In the genomic region with DNA sequence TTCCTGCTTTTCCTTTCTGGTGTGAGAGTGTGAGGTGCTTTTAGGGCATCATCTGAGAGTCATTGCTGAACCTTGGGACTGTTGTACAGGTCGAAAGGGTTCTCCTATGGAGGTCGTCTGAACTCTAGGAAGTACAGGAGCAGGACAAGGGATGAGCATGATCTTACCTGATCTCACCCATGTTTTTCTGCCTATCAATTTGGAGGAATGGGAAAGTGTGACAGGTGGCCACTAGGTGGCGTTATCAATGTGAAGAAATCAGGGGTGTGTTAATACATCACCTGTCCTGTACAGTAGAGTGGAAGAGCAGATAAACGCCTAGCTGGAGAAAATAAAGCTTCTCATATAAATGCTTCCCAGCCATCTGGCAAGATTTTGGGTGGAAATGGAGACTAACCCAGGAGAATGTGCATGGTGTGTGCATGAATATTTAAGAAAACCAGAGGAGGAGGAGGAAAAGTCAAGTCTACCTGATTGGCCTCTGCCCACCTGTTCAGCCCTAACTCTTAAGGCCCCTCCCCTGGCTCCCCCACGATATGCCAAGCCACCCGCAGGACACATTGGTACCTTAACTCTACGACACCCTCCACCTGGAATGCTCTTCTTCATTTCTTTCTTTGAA, we compare ENCODE assay signal across 8 cellular contexts.
A peak's percentile ranks its signal among the peaks of the same experiment; 100 is the strongest.
DNase-seq lines count a peak whose midpoint lies in the region; ATAC-seq and TF ChIP-seq lines count a peak whose summit lies in the region.

No MANE protein-coding gene starts in this region.

- H3K36me3 ChIP-seq in parathyroid adenoma (ENCODE audit: control insufficient read depth, insufficient read depth, low read length) = no peaks in the 10 kb centered on the region

- DNase-seq in HT1080 (ENCODE audit: low read depth) (peak; percentile 50), NCI-H82 treated with DMSO at 0.1 percent for 48 hours (lab: John Stamatoyannopoulos, UW; ENCODE audit: unreplicated experiment) (peak; percentile 20), activated T-cell treated with anti-CD3 and anti-CD28 coated beads for 1 hour (ENCODE audit: low read depth) (peak; percentile 40), fibroblast of peridontal ligament (ENCODE audit: extremely low read depth) (peak; percentile 52), NCI-H446 treated with DMSO at 0.1 percent for 48 hours (lab: John Stamatoyannopoulos, UW) (no peak)

- no peaks in the 10 kb centered on the region for H3K9me3 ChIP-seq in parathyroid adenoma (ENCODE audit: control insufficient read depth, low read length)

- no peak overlapping the region for H3K27ac ChIP-seq in parathyroid adenoma

- TF ChIP-seq CTCF in GM12874 (IDR thresholded peaks at IDR 0.05; ENCODE audit: insufficient read depth, low read depth, low read length) (peak; percentile 68), parathyroid adenoma (IDR thresholded peaks at IDR 0.05) (peak; percentile 68)

- no peak overlapping the region for H2AFZ ChIP-seq in parathyroid adenoma

- H3K9ac ChIP-seq in parathyroid adenoma = no peak overlapping the region

- H3K4me1 ChIP-seq in parathyroid adenoma = no peaks in the 10 kb centered on the region

- no peak for ATAC-seq in GM19395 (IDR thresholded peaks at IDR 0.05; ENCODE audit: unreplicated experiment)

- no peaks in the 10 kb centered on the region for H3K79me2 ChIP-seq in parathyroid adenoma

- H3K4me3 ChIP-seq in parathyroid adenoma (ENCODE audit: low read depth, low read length) = no peak overlapping the region

- no peaks in the 10 kb centered on the region for H3K27me3 ChIP-seq in parathyroid adenoma (ENCODE audit: control insufficient read depth, insufficient read depth, low read length)

- H3K4me2 ChIP-seq in parathyroid adenoma (ENCODE audit: low read length) = no peak overlapping the region
